1 cellular context compared by ENCODE assay signal in the genomic region with DNA sequence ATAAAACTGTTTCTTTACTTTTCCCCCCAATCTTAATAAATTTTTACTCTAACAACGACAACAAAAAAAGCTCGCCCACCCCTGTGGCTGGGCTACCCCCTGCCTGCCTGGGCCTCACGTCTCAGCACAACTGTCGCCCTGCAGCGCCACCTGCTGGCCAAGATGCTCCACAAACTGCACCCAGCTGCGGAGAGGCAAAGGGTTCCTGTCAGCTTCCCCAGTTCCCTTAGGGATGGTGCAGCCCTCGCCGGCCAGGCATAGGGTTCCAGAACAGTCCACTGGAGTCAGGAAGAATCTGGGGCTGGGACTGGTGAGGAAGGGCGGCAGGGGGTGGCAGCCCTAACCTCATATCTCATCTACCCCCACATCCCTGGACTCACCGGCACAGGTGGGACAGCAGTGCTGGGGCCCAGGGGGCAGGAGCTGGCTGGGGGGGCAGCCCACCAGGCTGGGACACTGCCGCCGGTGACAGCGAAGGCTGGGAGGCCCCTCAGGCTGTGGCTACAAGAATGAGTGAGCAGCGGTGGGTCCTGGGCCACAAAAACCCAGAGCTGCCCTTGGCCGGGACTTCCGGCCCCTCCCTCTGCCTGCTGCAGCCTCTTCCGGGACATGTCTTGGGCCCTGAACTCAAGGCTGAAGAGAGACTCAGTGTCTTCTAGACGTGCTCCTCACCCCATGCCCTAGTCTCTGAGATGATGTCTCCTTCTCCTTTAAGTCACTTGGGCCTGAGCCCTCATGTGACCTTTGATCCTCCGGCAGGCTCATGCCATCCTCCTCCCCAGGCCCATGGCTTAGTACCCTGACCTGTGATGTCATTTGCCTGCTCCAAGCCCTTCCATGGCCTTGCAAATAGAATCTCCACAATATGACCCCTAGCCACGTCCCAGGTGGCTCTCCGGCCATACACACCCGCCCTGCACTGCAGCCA.
TF ChIP-seq lines count a peak whose summit lies in the region.

No MANE protein-coding gene starts in this region.

TF ChIP-seq in K562, 482 proteins besides CTCF, POLR2A, EP300 and RAD21 (continued from another document and continues in another):
- TF ChIP-seq KLF10 (CRISPR knock-in tag; IDR thresholded peaks at IDR 0.05) (no peak), ZSCAN29 (IDR thresholded peaks at IDR 0.05) (no peak), ZNF766 (CRISPR knock-in tag; conservative IDR thresholded peaks at IDR 0.05) (no peak), ZNF76 (CRISPR knock-in tag; IDR thresholded peaks at IDR 0.05; ENCODE audit: borderline replicate concordance) (no peak), HDAC8 (tag; IDR thresholded peaks at IDR 0.05) (no peak), SRSF9 (IDR thresholded peaks at IDR 0.05; ENCODE audit: borderline replicate concordance, low read depth, low read length) (no peak), ASH1L (IDR thresholded peaks at IDR 0.05; ENCODE audit: borderline replicate concordance, low read depth, partially characterized antibody) (no peak), MTA1 (IDR thresholded peaks at IDR 0.05; ENCODE audit: borderline replicate concordance) (no peak), ZNF41 (CRISPR knock-in tag; conservative IDR thresholded peaks at IDR 0.05) (no peak), L3MBTL2 (IDR thresholded peaks at IDR 0.05) (no peak), TAF7 (tag; IDR thresholded peaks at IDR 0.05) (no peak), ETS2 (tag; IDR thresholded peaks at IDR 0.05; ENCODE audit: borderline replicate concordance, poor library complexity, severe bottlenecking) (no peak), RFX1 (IDR thresholded peaks at IDR 0.05) (no peak), CHD4 (IDR thresholded peaks at IDR 0.05; ENCODE audit: insufficient read depth, insufficient replicate concordance, low read depth, low read length, poor library complexity, severe bottlenecking) (no peak), ZKSCAN1 (IDR thresholded peaks at IDR 0.05; ENCODE audit: low read depth, low read length) (peak; percentile 33; the same call in 1 of the 2 replicates), NR1H2 (CRISPR knock-in tag; IDR thresholded peaks at IDR 0.05) (no peak), ELF4 (CRISPR knock-in tag; IDR thresholded peaks at IDR 0.05) (no peak), SIX5 (IDR thresholded peaks at IDR 0.05; ENCODE audit: borderline replicate concordance in 1 of 2, insufficient read depth in 1 of 2, low read depth in 1 of 2, low read length in 2 of 2) (no peak), SMARCA5 (IDR thresholded peaks at IDR 0.05) (no peak), SRSF3 (IDR thresholded peaks at IDR 0.05; ENCODE audit: insufficient read depth, low read length) (no peak), NR2F6 (CRISPR knock-in tag; IDR thresholded peaks at IDR 0.05) (no peak), ZNF124 (CRISPR knock-in tag; IDR thresholded peaks at IDR 0.05) (no peak), PTBP1 (IDR thresholded peaks at IDR 0.05; ENCODE audit: low read depth, low read length) (0 out of 2 replicates have a peak, but pooled peaks have one; percentile 25), ZNF561 (CRISPR knock-in tag; conservative IDR thresholded peaks at IDR 0.05) (no peak), FUS (optimal IDR thresholded peaks at IDR 0.05; ENCODE audit: low read depth, low read length) (no peak), CTBP1 (IDR thresholded peaks at IDR 0.05; ENCODE audit: borderline replicate concordance) (peak; percentile 42; the same call in 1 of the 2 replicates), NR2C2 (CRISPR knock-in tag; IDR thresholded peaks at IDR 0.05) (peak; percentile 40; the same call in 1 of the 2 replicates), NR2C2 (tag; IDR thresholded peaks at IDR 0.05) (no peak), DNMT1 (IDR thresholded peaks at IDR 0.05) (no peak), NFIC (IDR thresholded peaks at IDR 0.05) (no peak), IFI16 (CRISPR knock-in tag; IDR thresholded peaks at IDR 0.05) (no peak), POLR2H (tag; IDR thresholded peaks at IDR 0.05; ENCODE audit: low read depth) (no peak), ERF (CRISPR knock-in tag; IDR thresholded peaks at IDR 0.05) (0 out of 2 replicates have a peak, but pooled peaks have one; percentile 52), CAMTA2 (CRISPR knock-in tag; conservative IDR thresholded peaks at IDR 0.05) (no peak), MEF2D (tag; conservative IDR thresholded peaks at IDR 0.05; ENCODE audit: low read depth) (no peak), KDM2B (CRISPR knock-in tag; IDR thresholded peaks at IDR 0.05) (no peak)
- TF ChIP-seq, protein P1, sequence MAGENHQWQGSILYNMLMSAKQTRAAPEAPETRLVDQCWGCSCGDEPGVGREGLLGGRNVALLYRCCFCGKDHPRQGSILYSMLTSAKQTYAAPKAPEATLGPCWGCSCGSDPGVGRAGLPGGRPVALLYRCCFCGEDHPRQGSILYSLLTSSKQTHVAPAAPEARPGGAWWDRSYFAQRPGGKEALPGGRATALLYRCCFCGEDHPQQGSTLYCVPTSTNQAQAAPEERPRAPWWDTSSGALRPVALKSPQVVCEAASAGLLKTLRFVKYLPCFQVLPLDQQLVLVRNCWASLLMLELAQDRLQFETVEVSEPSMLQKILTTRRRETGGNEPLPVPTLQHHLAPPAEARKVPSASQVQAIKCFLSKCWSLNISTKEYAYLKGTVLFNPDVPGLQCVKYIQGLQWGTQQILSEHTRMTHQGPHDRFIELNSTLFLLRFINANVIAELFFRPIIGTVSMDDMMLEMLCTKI (IDR thresholded peaks at IDR 0.05; ENCODE audit: partially characterized antibody) = no peak
- TF ChIP-seq, protein P2, sequence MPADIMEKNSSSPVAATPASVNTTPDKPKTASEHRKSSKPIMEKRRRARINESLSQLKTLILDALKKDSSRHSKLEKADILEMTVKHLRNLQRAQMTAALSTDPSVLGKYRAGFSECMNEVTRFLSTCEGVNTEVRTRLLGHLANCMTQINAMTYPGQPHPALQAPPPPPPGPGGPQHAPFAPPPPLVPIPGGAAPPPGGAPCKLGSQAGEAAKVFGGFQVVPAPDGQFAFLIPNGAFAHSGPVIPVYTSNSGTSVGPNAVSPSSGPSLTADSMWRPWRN (IDR thresholded peaks at IDR 0.05; ENCODE audit: low read depth) = no peak
- TF ChIP-seq, protein P3, sequence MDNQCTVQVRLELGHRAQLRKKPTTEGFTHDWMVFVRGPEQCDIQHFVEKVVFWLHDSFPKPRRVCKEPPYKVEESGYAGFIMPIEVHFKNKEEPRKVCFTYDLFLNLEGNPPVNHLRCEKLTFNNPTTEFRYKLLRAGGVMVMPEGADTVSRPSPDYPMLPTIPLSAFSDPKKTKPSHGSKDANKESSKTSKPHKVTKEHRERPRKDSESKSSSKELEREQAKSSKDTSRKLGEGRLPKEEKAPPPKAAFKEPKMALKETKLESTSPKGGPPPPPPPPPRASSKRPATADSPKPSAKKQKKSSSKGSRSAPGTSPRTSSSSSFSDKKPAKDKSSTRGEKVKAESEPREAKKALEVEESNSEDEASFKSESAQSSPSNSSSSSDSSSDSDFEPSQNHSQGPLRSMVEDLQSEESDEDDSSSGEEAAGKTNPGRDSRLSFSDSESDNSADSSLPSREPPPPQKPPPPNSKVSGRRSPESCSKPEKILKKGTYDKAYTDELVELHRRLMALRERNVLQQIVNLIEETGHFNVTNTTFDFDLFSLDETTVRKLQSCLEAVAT (IDR thresholded peaks at IDR 0.05) = peak in 1 of 2 experiments; percentile 70; a peak in 1 of 4 replicates
- TF ChIP-seq, protein P4, sequence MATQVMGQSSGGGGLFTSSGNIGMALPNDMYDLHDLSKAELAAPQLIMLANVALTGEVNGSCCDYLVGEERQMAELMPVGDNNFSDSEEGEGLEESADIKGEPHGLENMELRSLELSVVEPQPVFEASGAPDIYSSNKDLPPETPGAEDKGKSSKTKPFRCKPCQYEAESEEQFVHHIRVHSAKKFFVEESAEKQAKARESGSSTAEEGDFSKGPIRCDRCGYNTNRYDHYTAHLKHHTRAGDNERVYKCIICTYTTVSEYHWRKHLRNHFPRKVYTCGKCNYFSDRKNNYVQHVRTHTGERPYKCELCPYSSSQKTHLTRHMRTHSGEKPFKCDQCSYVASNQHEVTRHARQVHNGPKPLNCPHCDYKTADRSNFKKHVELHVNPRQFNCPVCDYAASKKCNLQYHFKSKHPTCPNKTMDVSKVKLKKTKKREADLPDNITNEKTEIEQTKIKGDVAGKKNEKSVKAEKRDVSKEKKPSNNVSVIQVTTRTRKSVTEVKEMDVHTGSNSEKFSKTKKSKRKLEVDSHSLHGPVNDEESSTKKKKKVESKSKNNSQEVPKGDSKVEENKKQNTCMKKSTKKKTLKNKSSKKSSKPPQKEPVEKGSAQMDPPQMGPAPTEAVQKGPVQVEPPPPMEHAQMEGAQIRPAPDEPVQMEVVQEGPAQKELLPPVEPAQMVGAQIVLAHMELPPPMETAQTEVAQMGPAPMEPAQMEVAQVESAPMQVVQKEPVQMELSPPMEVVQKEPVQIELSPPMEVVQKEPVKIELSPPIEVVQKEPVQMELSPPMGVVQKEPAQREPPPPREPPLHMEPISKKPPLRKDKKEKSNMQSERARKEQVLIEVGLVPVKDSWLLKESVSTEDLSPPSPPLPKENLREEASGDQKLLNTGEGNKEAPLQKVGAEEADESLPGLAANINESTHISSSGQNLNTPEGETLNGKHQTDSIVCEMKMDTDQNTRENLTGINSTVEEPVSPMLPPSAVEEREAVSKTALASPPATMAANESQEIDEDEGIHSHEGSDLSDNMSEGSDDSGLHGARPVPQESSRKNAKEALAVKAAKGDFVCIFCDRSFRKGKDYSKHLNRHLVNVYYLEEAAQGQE (CRISPR knock-in tag; IDR thresholded peaks at IDR 0.05; ENCODE audit: low read depth) = no peak
- TF ChIP-seq, protein P5, sequence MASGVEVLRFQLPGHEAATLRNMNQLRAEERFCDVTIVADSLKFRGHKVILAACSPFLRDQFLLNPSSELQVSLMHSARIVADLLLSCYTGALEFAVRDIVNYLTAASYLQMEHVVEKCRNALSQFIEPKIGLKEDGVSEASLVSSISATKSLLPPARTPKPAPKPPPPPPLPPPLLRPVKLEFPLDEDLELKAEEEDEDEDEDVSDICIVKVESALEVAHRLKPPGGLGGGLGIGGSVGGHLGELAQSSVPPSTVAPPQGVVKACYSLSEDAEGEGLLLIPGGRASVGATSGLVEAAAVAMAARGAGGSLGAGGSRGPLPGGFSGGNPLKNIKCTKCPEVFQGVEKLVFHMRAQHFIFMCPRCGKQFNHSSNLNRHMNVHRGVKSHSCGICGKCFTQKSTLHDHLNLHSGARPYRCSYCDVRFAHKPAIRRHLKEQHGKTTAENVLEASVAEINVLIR (CRISPR knock-in tag; IDR thresholded peaks at IDR 0.05) = no peak
- TF ChIP-seq, protein P6, sequence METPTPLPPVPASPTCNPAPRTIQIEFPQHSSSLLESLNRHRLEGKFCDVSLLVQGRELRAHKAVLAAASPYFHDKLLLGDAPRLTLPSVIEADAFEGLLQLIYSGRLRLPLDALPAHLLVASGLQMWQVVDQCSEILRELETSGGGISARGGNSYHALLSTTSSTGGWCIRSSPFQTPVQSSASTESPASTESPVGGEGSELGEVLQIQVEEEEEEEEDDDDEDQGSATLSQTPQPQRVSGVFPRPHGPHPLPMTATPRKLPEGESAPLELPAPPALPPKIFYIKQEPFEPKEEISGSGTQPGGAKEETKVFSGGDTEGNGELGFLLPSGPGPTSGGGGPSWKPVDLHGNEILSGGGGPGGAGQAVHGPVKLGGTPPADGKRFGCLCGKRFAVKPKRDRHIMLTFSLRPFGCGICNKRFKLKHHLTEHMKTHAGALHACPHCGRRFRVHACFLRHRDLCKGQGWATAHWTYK (CRISPR knock-in tag; IDR thresholded peaks at IDR 0.05) = no peak
- TF ChIP-seq, protein P7, sequence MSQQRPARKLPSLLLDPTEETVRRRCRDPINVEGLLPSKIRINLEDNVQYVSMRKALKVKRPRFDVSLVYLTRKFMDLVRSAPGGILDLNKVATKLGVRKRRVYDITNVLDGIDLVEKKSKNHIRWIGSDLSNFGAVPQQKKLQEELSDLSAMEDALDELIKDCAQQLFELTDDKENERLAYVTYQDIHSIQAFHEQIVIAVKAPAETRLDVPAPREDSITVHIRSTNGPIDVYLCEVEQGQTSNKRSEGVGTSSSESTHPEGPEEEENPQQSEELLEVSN (IDR thresholded peaks at IDR 0.05; ENCODE audit: borderline replicate concordance in 1 of 2, extremely low read depth in 1 of 2, insufficient read depth in 1 of 2, insufficient read length in 1 of 2, low read depth in 1 of 2, low read length in 1 of 2, poor library complexity in 1 of 2, severe bottlenecking in 1 of 2) = peak in 1 of 2 experiments; percentile 43
- TF ChIP-seq, protein P8, sequence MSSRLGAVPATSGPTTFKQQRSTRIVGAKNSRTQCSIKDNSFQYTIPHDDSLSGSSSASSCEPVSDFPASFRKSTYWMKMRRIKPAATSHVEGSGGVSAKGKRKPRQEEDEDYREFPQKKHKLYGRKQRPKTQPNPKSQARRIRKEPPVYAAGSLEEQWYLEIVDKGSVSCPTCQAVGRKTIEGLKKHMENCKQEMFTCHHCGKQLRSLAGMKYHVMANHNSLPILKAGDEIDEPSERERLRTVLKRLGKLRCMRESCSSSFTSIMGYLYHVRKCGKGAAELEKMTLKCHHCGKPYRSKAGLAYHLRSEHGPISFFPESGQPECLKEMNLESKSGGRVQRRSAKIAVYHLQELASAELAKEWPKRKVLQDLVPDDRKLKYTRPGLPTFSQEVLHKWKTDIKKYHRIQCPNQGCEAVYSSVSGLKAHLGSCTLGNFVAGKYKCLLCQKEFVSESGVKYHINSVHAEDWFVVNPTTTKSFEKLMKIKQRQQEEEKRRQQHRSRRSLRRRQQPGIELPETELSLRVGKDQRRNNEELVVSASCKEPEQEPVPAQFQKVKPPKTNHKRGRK (tag; IDR thresholded peaks at IDR 0.05) = no peak
- TF ChIP-seq, protein P9, sequence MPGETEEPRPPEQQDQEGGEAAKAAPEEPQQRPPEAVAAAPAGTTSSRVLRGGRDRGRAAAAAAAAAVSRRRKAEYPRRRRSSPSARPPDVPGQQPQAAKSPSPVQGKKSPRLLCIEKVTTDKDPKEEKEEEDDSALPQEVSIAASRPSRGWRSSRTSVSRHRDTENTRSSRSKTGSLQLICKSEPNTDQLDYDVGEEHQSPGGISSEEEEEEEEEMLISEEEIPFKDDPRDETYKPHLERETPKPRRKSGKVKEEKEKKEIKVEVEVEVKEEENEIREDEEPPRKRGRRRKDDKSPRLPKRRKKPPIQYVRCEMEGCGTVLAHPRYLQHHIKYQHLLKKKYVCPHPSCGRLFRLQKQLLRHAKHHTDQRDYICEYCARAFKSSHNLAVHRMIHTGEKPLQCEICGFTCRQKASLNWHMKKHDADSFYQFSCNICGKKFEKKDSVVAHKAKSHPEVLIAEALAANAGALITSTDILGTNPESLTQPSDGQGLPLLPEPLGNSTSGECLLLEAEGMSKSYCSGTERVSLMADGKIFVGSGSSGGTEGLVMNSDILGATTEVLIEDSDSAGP (CRISPR knock-in tag; IDR thresholded peaks at IDR 0.05) = no peak; the same call in 1 of the 2 replicates
- TF ChIP-seq, protein P10, sequence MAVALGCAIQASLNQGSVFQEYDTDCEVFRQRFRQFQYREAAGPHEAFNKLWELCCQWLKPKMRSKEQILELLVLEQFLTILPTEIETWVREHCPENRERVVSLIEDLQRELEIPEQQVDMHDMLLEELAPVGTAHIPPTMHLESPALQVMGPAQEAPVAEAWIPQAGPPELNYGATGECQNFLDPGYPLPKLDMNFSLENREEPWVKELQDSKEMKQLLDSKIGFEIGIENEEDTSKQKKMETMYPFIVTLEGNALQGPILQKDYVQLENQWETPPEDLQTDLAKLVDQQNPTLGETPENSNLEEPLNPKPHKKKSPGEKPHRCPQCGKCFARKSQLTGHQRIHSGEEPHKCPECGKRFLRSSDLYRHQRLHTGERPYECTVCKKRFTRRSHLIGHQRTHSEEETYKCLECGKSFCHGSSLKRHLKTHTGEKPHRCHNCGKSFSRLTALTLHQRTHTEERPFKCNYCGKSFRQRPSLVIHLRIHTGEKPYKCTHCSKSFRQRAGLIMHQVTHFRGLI (CRISPR knock-in tag; IDR thresholded peaks at IDR 0.05) = no peak
